Comparison of ENCODE assay signal across 26 cellular contexts in genomic region chr13:51317262-51317661, GRCh38. TPM values are rescaled to one million over a fixed set of nuclear protein-coding genes. Genes with fewer than 3 reads are reported as not detected.
DNase-seq lines count a peak whose midpoint lies in the region; TF ChIP-seq lines count a peak whose summit lies in the region.
"Had no signal": no experiment of that assay in that cellular context is flagged by ENCODE, and none has a peak within 500 bp of the region (broad histone marks: within the 10 kb centered on the region; RNA-seq: fewer than 3 reads in every experiment).

No MANE protein-coding gene starts in this region.

- no TSS peak for BruUV-seq in mammary epithelial cell (replicated peaks; lab: Mats Ljungman, UMichigan)
- BruUV-seq in MCF 10A (replicated peaks; lab: Mats Ljungman, UMichigan) = no TSS peak

- H3K4me2 ChIP-seq in mammary epithelial cell (ENCODE audit: insufficient read depth, low read depth, low read length) = no peak overlapping the region
- H3K4me2 ChIP-seq: hepatocyte had no signal

- no peak overlapping the region for H3K27ac ChIP-seq in mammary epithelial cell (ENCODE audit: insufficient read depth, low read depth, low read length)
- H3K27ac ChIP-seq: body of pancreas, epithelial cell of prostate, hepatocyte had no signal

- dilution Hi-C loops in mammary epithelial cell (cut with HindIII; ENCODE audit: low sequenced_read_pairs) = loop anchor here (5.0 kb wide), 1 partner anchor 45 kb away; no protein-coding TSS in a partner anchor

- H3K27ac Mint-ChIP-seq in MCF 10A (ENCODE audit: low read depth, unreplicated experiment) = no peak overlapping the region
- H3K27ac Mint-ChIP-seq: CD4-positive, alpha-beta T cell; natural killer cell had no signal

- H4K20me1 ChIP-seq in mammary epithelial cell (ENCODE audit: insufficient read depth, low read length) = no peaks in the 10 kb centered on the region

- CTCF ChIA-PET in mammary epithelial cell (lab: Charles Lee; ENCODE audit: low non-redundant PET) (no interaction called here), MCF 10A (lab: Yijun Ruan, JAX) (interaction anchor here (0.5 to 2.1 kb wide), 2 partner anchors 13 to 30 kb away, joined by 5 to 6 read pairs; no protein-coding TSS in a partner anchor)

- H3K27me3 ChIP-seq in mammary epithelial cell (ENCODE audit: insufficient read depth, low read length) = no peaks in the 10 kb centered on the region
- H3K27me3 ChIP-seq: body of pancreas, hepatocyte had no signal

- H3K9me3 Mint-ChIP-seq in MCF 10A (ENCODE audit: unreplicated experiment) = no peaks in the 10 kb centered on the region
- H3K9me3 Mint-ChIP-seq: CD4-positive, alpha-beta T cell; natural killer cell had no signal

- TF ChIP-seq CTCF in mammary epithelial cell (conservative IDR thresholded peaks at IDR 0.05 in 1 of 2, IDR thresholded peaks at IDR 0.05 in 1 of 2; ENCODE audit: extremely low read depth in 1 of 2, insufficient read depth in 1 of 2, low read depth in 1 of 2, low read length in 2 of 2) (no peak), MCF 10A (IDR thresholded peaks at IDR 0.05; ENCODE audit: unreplicated experiment) (no peak)

- no peaks in the 10 kb centered on the region for H3K36me3 ChIP-seq in mammary epithelial cell (ENCODE audit: insufficient read depth, low read length)

- intact Hi-C loops in mammary epithelial cell (cut with micrococcal nuclease) (no loop called here), MCF 10A (cut with micrococcal nuclease) (no loop called here), head of caudate nucleus (cut with DNase I) (no loop called here)

- H2AFZ ChIP-seq in mammary epithelial cell (ENCODE audit: low read depth, low read length) = no peak overlapping the region
- H2AFZ ChIP-seq: hepatocyte had no signal

- in situ Hi-C loops in mammary epithelial cell (cut with MboI; ENCODE audit: low sequenced_read_pairs in 2 of 2) = no loop called here

- WGBS in mammary epithelial cell (ENCODE audit: low coverage, missing lambda C conversion rate) = 40% methylated on average over 1 of the region's 1 CpG

- no peaks in the 10 kb centered on the region for H3K79me2 ChIP-seq in mammary epithelial cell (ENCODE audit: insufficient read depth, low read length)
- H3K79me2 ChIP-seq: hepatocyte had no signal

- no peak overlapping the region for H3K4me3 Mint-ChIP-seq in MCF 10A (ENCODE audit: unreplicated experiment)
- H3K4me3 Mint-ChIP-seq: CD4-positive, alpha-beta T cell; natural killer cell had no signal

- no peaks in the 10 kb centered on the region for H3K4me1 ChIP-seq in mammary epithelial cell (ENCODE audit: insufficient read depth, low read length)
- H3K4me1 ChIP-seq: body of pancreas had no signal

- H3K9me3 ChIP-seq in mammary epithelial cell (replicated peaks; ENCODE audit: insufficient read depth, low read length) = no peaks in the 10 kb centered on the region
- H3K9me3 ChIP-seq: body of pancreas had no signal

- POLR2A ChIA-PET in MCF 10A (lab: Yijun Ruan, JAX) = no interaction called here

- H3K4me1 Mint-ChIP-seq in MCF 10A (ENCODE audit: insufficient read depth, unreplicated experiment) = no peaks in the 10 kb centered on the region
- H3K4me1 Mint-ChIP-seq: natural killer cell had no signal

- H3K4me3 ChIP-seq in mammary epithelial cell (replicated peaks in 1 of 3; ENCODE audit: insufficient read depth in 1 of 3, low read depth in 2 of 3, low read length in 3 of 3) = no peak overlapping the region
- H3K4me3 ChIP-seq: body of pancreas, hepatocyte had no signal

- no peak overlapping the region for H3K9ac ChIP-seq in mammary epithelial cell (ENCODE audit: insufficient read depth, low read length)

- no peaks in the 10 kb centered on the region for H3K36me3 Mint-ChIP-seq in MCF 10A (ENCODE audit: insufficient read depth, unreplicated experiment)
- H3K36me3 Mint-ChIP-seq: natural killer cell had no signal

- DNase-seq in mammary epithelial cell = peak; percentile 20
- no peak for DNase-seq in MCF 10A (ENCODE audit: unreplicated experiment)
- peak; percentile 80 for DNase-seq in astrocyte of the hippocampus (ENCODE audit: low read depth, low spot score)
- DNase-seq in hepatic stellate cell (ENCODE audit: low spot score) = peak; percentile 14
- DNase-seq in ureter (ENCODE audit: low spot score) = no peak
- no peak for DNase-seq in SIG-M5 (lab: John Stamatoyannopoulos, UW)
- no peak for DNase-seq in CD1c-positive myeloid dendritic cell (ENCODE audit: extremely low spot score)
- DNase-seq in head of caudate nucleus = no peak
- DNase-seq: 8988T; activated naive CD4-positive, alpha-beta T cell treated with Interleukin-2 at 50 U/mL for 16 hours; body of pancreas; CD4-positive, alpha-beta T cell; cortex of kidney; mesendoderm; natural killer cell; NCI-H187 treated with DMSO at 0.1 percent for 48 hours; NCI-H446 treated with DMSO at 0.1 percent for 48 hours; NK-92 treated with Interleukin-12 subunit alpha and Interleukin-12 subunit beta, amount 100 ng/mL, for 24 hours; posterior cingulate gyrus; RPMI8226; small intestine; stimulated activated CD8-positive, alpha-beta memory T cell treated with anti-CD3 and anti-CD28 coated beads, Interleukin-4, amount 100 ng/mL, for 48 hours; SW 1271 had no signal

- H3K27me3 Mint-ChIP-seq in MCF 10A (ENCODE audit: insufficient read depth, unreplicated experiment) = peaks cover 5% of the 10 kb centered on the region
- H3K27me3 Mint-ChIP-seq: CD4-positive, alpha-beta T cell had no signal

RNA-seq across cellular contexts. Expression of gene SERPINE3, which starts 22.2 kb away (rescaled TPM):
- total RNA-seq in mammary epithelial cell = under 1 TPM in 1 of 2 donors, not detected in 1; 0.17 TPM
- polyA plus RNA-seq in mammary epithelial cell = not detected
- polyA minus RNA-seq in mammary epithelial cell = not detected
- not detected in 2 replicates for total RNA-seq in MCF 10A (2022)
- 0.31 TPM for total RNA-seq in ureter
- total RNA-seq: body of pancreas; CD4-positive, alpha-beta T cell; natural killer cell had no signal
- polyA plus RNA-seq: keratinocyte, small intestine had no signal

Comparison
In these comparisons a context has a peak if more than half of its experiments do, and no peak if none do; other contexts are left out.
1. DNase-seq: peak in mammary epithelial cell (single experiment), astrocyte of the hippocampus (single experiment) and hepatic stellate cell (single experiment); none in MCF 10A (single experiment), ureter (single experiment), SIG-M5 (single experiment), CD1c-positive myeloid dendritic cell (single experiment) and head of caudate nucleus (0 of 42).